Comparison of ENCODE assay signal across 9 cellular contexts in the genomic region with DNA sequence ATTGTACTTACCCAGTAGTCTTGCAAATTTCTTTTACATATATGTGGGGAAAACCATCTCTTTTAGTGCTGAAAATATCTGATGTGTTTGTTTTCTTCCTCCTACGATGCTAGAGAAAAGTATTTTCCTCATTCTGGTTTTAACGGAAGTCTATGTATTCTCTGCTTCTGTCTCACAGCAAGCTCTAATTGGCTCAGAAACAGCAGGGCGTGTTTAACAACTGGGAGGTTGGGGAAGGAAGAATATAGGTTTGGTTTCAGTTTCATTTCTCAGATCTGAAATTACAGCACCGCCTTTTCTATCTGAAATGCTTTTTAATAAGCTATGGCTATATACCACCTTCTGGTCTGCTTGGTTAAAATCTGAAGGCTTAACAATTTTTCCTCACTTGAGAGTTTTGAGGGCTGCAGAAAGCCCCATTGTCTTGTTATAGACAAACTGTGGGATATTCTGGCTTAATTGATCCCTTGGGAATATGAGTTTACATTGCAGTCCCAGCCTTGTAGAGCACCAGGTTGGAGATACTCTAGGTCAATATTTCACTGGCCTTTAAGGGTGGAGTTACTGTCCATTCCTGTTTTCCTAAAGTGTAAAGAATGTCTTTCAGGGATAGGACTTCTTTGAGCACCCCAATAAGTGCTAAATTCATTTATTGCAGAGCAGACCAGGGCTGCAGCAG. TPM values are rescaled to one million over a fixed set of nuclear protein-coding genes. Genes with fewer than 3 reads are reported as not detected.
A peak's percentile ranks its signal among the peaks of the same experiment; 100 is the strongest.
DNase-seq lines count a peak whose midpoint lies in the region; ATAC-seq and TF ChIP-seq lines count a peak whose summit lies in the region.
"Had no signal": no experiment of that assay in that cellular context is flagged by ENCODE, and none has a peak within 500 bp of the region (broad histone marks: within the 10 kb centered on the region; RNA-seq: fewer than 3 reads in every experiment).

TSS of gene SAMD9 (minus strand) at position 128 of the 679 bp plus-strand sequence. CDS start 11,882 bp downstream, outside the sequence.

- intact Hi-C loops in Calu3 (cut with micrococcal nuclease; ENCODE audit: unreplicated experiment) = loop anchor here (2.0 kb wide), 2 partner anchors 29 to 115 kb away; partner anchors contain the start of gene VPS50
- intact Hi-C loops in thyroid gland (cut with DNase I) = no loop called here

- H3K9me3 Mint-ChIP-seq in Calu3 (ENCODE audit: low read depth, unreplicated experiment) = peaks cover 7% of the 10 kb centered on the region
- H3K9me3 Mint-ChIP-seq in activated CD8-positive, alpha-beta T cell treated with anti-CD3 and anti-CD28 coated beads, Interleukin-2, amount 10 ng/mL, durations not matched to agents 7 days and 5 days (ENCODE audit: insufficient read depth) = peaks cover 9% of the 10 kb centered on the region
- peaks cover 5% of the 10 kb centered on the region for H3K9me3 Mint-ChIP-seq in neural progenitor cell

- H3K27ac ChIP-seq in neural progenitor cell (no peak within 1 kb of the TSS), thyroid gland (peak within 1 kb of the TSS; percentile 24 to 56 (median 36))
- H3K27ac ChIP-seq: cardiac muscle cell had no signal

- H3K4me1 Mint-ChIP-seq in Calu3 (ENCODE audit: low read depth, unreplicated experiment) = peaks cover 54% of the 10 kb centered on the region
- peaks cover 43% of the 10 kb centered on the region for H3K4me1 Mint-ChIP-seq in activated CD8-positive, alpha-beta T cell treated with anti-CD3 and anti-CD28 coated beads, Interleukin-2, amount 10 ng/mL, durations not matched to agents 7 days and 5 days (ENCODE audit: low read depth)
- H3K4me1 Mint-ChIP-seq in neural progenitor cell = peaks cover 3% of the 10 kb centered on the region

- CTCF ChIA-PET in Calu3 (lab: Charles Lee) = interaction anchor here (1.1 to 1.7 kb wide), 3 partner anchors 12 to 32 kb away, joined by 3 to 8 read pairs (median 3); no protein-coding TSS in a partner anchor
- CTCF ChIA-PET in activated CD8-positive, alpha-beta T cell treated with anti-CD3 and anti-CD28 coated beads, Interleukin-2, amount 10 ng/mL, durations not matched to agents 7 days and 5 days (lab: Charles Lee) = interaction anchor here (0.7 to 2.6 kb wide), 10 partner anchors 15 to 694 kb away, joined by 3 to 11 read pairs (median 4); partner anchors contain the start of genes RBM48 and VPS50

- H3K4me3 Mint-ChIP-seq in Calu3 (ENCODE audit: low read depth, unreplicated experiment) (peak within 1 kb of the TSS; percentile 75), neural progenitor cell (no peak within 1 kb of the TSS)
- peak within 1 kb of the TSS; percentile 88 for H3K4me3 Mint-ChIP-seq in activated CD8-positive, alpha-beta T cell treated with anti-CD3 and anti-CD28 coated beads, Interleukin-2, amount 10 ng/mL, durations not matched to agents 7 days and 5 days

- no peaks in the 10 kb centered on the region for H3K9me3 ChIP-seq in neural progenitor cell (ENCODE audit: low read depth)
- H3K9me3 ChIP-seq in thyroid gland = no peaks in the 10 kb centered on the region

- no peak for TF ChIP-seq POLR2A in thyroid gland (IDR thresholded peaks at IDR 0.05)

- H3K4me1 ChIP-seq in neural progenitor cell (no peaks in the 10 kb centered on the region), thyroid gland (no peaks in the 10 kb centered on the region)

- no peaks in the 10 kb centered on the region for H3F3A ChIP-seq in neural progenitor cell (ENCODE audit: low read depth)

- H3K27me3 ChIP-seq in neural progenitor cell (no peaks in the 10 kb centered on the region), thyroid gland (no peaks in the 10 kb centered on the region)
- H3K27me3 ChIP-seq: cardiac muscle cell had no signal

- no peak for TF ChIP-seq CTCF in Calu3 (IDR thresholded peaks at IDR 0.05; ENCODE audit: unreplicated experiment)
- no peak for TF ChIP-seq CTCF in epithelial cell of proximal tubule (conservative IDR thresholded peaks at IDR 0.05; ENCODE audit: low read depth, low read length)
- no peak for TF ChIP-seq CTCF in neural progenitor cell (IDR thresholded peaks at IDR 0.05)
- no peak for TF ChIP-seq CTCF in thyroid gland (IDR thresholded peaks at IDR 0.05)

- POLR2A ChIA-PET in activated CD8-positive, alpha-beta T cell treated with anti-CD3 and anti-CD28 coated beads, Interleukin-2, amount 10 ng/mL, durations not matched to agents 7 days and 5 days (lab: Charles Lee) = interaction anchor here (0.7 to 2.8 kb wide), 12 partner anchors 9 to 285 kb away, joined by 3 to 21 read pairs (median 3); partner anchors contain the start of genes SAMD9L and VPS50

- H3K79me2 ChIP-seq in neural progenitor cell (ENCODE audit: low read depth) = no peaks in the 10 kb centered on the region

- H3K36me3 ChIP-seq in neural progenitor cell (no peaks in the 10 kb centered on the region), thyroid gland (no peaks in the 10 kb centered on the region)
- H3K36me3 ChIP-seq: cardiac muscle cell had no signal

- no peaks in the 10 kb centered on the region for H3K27me3 Mint-ChIP-seq in Calu3 (ENCODE audit: unreplicated experiment)
- no peaks in the 10 kb centered on the region for H3K27me3 Mint-ChIP-seq in activated CD8-positive, alpha-beta T cell treated with anti-CD3 and anti-CD28 coated beads, Interleukin-2, amount 10 ng/mL, durations not matched to agents 7 days and 5 days (ENCODE audit: low read depth)
- peaks cover 4% of the 10 kb centered on the region for H3K27me3 Mint-ChIP-seq in neural progenitor cell (ENCODE audit: insufficient read depth, low read depth)

- H3K27ac Mint-ChIP-seq in Calu3 (ENCODE audit: unreplicated experiment) = peak within 1 kb of the TSS; percentile 70
- peak within 1 kb of the TSS; percentile 89 for H3K27ac Mint-ChIP-seq in activated CD8-positive, alpha-beta T cell treated with anti-CD3 and anti-CD28 coated beads, Interleukin-2, amount 10 ng/mL, durations not matched to agents 7 days and 5 days
- no peak within 1 kb of the TSS for H3K27ac Mint-ChIP-seq in neural progenitor cell

- ATAC-seq in GM21360 (IDR thresholded peaks at IDR 0.05; ENCODE audit: unreplicated experiment) = peak; percentile 99
- peak; percentile 100 for ATAC-seq in HG03575 (IDR thresholded peaks at IDR 0.05; ENCODE audit: extremely low read depth, insufficient number of reproducible peaks, low FRiP score, unreplicated experiment)
- ATAC-seq in activated CD8-positive, alpha-beta T cell treated with anti-CD3 and anti-CD28 coated beads, Interleukin-2, amount 10 ng/mL, durations not matched to agents 7 days and 5 days = peak; percentile 98

- no peak within 1 kb of the TSS for H3K4me2 ChIP-seq in neural progenitor cell

- BruUV-seq in Calu3 (replicated peaks; lab: Mats Ljungman, UMichigan) = TSS peak; percentile 73

- peak; percentile 70 for DNase-seq in Calu3
- peak; percentile 72 for DNase-seq in NCI-H82 (lab: John Stamatoyannopoulos, UW)
- DNase-seq in activated CD8-positive, alpha-beta T cell treated with anti-CD3 and anti-CD28 coated beads, Interleukin-2, amount 10 ng/mL, durations not matched to agents 7 days and 5 days = peak; percentile 80
- peak; percentile 30 for DNase-seq in epithelial cell of proximal tubule (ENCODE audit: low read depth)
- DNase-seq in neural progenitor cell (ENCODE audit: low spot score) = no peak
- peak; percentile 14 to 48 for DNase-seq in thyroid gland

- WGBS in thyroid gland, 2 donors = 25 to 28% methylated on average over 4 of the region's 4 CpGs

- H3K36me3 Mint-ChIP-seq in Calu3 (ENCODE audit: insufficient read depth, unreplicated experiment) = peaks cover 44% of the 10 kb centered on the region
- H3K36me3 Mint-ChIP-seq in activated CD8-positive, alpha-beta T cell treated with anti-CD3 and anti-CD28 coated beads, Interleukin-2, amount 10 ng/mL, durations not matched to agents 7 days and 5 days (ENCODE audit: low read depth) = peaks cover 85% of the 10 kb centered on the region
- no peaks in the 10 kb centered on the region for H3K36me3 Mint-ChIP-seq in neural progenitor cell

- H4K20me1 ChIP-seq in neural progenitor cell (ENCODE audit: low read depth) = no peaks in the 10 kb centered on the region

- H2AFZ ChIP-seq in neural progenitor cell (replicated peaks) = peak within 1 kb of the TSS; percentile 30

- H3K4me3 ChIP-seq in epithelial cell of proximal tubule (ENCODE audit: low read depth, low read length) = peak within 1 kb of the TSS; percentile 56
- no peak within 1 kb of the TSS for H3K4me3 ChIP-seq in neural progenitor cell
- H3K4me3 ChIP-seq in thyroid gland (replicated peaks in 1 of 3) = peak within 1 kb of the TSS in 2 of 3 donors; percentile 13 to 30
- H3K4me3 ChIP-seq: cardiac muscle cell had no signal

- H3K9ac ChIP-seq in neural progenitor cell = no peak within 1 kb of the TSS

RNA-seq across cellular contexts. Expression of gene SAMD9, which starts in this region (rescaled TPM):
- total RNA-seq in Calu3 (2022) (74.8 and 167 TPM in 2 replicates), epithelial cell of proximal tubule (0.87 and 1.7 TPM in 2 replicates), neural progenitor cell (ENCODE audit: low replicate concordance) (not detected in 2 replicates), thyroid gland (1 to 10 TPM; 3.2 to 9.1 (median 6.0) TPM)
- 10 to 100 TPM; 49.0 to 51.0 TPM for total RNA-seq in activated CD8-positive, alpha-beta T cell treated with anti-CD3 and anti-CD28 coated beads, Interleukin-2, amount 10 ng/mL, durations not matched to agents 7 days and 5 days
